In the genomic region with DNA sequence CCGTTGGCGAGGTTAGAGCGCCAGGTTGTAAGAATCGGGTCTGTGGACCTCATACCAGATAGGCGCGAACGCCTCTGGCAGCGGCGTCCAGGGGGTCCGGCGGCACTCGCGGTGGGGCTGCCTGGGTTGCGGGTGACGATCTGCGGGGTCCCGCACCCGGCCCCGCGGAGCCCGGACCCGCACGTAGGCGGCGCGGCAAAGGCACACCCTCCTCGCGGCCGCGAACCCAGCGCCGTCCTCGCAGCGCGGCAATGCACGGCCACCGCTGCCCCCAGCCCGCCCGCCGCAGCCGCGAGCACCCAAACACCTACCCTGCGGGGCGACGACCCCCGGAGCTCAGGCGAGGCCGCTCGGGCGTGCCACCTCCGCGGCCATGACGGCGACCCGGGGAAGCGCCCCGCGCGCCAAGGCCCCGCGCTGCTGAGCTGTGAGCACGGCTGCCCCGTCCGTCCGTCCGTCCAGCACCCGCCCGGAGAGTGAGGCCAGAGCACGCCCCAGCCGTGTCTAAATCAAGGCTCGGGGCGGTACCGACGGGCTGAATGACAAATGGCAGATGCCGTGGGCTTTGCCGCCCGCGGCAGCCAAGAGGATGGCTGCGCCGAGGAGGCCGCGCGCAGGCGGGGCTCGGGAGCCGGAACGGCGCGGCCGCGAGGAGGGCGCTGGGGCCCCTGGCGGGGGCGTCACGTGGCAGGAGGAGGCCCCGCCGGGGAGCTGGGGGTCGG, we compare ENCODE assay signal across 8 cellular contexts. TPM values are rescaled to one million over a fixed set of nuclear protein-coding genes. Genes with fewer than 3 reads are reported as not detected.
A peak's percentile ranks its signal among the peaks of the same experiment; 100 is the strongest.
DNase-seq lines count a peak whose midpoint lies in the region; ATAC-seq and TF ChIP-seq lines count a peak whose summit lies in the region.

A gene with protein sequence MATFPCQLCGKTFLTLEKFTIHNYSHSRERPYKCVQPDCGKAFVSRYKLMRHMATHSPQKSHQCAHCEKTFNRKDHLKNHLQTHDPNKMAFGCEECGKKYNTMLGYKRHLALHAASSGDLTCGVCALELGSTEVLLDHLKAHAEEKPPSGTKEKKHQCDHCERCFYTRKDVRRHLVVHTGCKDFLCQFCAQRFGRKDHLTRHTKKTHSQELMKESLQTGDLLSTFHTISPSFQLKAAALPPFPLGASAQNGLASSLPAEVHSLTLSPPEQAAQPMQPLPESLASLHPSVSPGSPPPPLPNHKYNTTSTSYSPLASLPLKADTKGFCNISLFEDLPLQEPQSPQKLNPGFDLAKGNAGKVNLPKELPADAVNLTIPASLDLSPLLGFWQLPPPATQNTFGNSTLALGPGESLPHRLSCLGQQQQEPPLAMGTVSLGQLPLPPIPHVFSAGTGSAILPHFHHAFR (minus strand): TSS at position 481 of the 722 bp plus-strand sequence. CDS start 60,123 bp downstream, outside the sequence.

- H3K27ac ChIP-seq in CD4-positive, CD25-positive, alpha-beta regulatory T cell (ENCODE audit: insufficient read depth, low read length, poor library complexity, severe bottlenecking), result no peak within 1 kb of the TSS
- no peak within 1 kb of the TSS for H3K27ac ChIP-seq in temporal lobe (ENCODE audit: low read depth, low read length)

- no peak for TF ChIP-seq CTCF in WI38 (IDR thresholded peaks at IDR 0.05; ENCODE audit: low read depth, low read length)
- no peak for TF ChIP-seq CTCF in endothelial cell (IDR thresholded peaks at IDR 0.05; ENCODE audit: unreplicated experiment)
- no peak for TF ChIP-seq CTCF in mesothelial cell of epicardium (IDR thresholded peaks at IDR 0.05; ENCODE audit: unreplicated experiment)

- no peaks in the 10 kb centered on the region for H3K9me3 ChIP-seq in CD4-positive, CD25-positive, alpha-beta regulatory T cell (ENCODE audit: control insufficient read depth in 2 of 2, low read length in 2 of 2)

- H3K4me3 ChIP-seq in CD4-positive, CD25-positive, alpha-beta regulatory T cell (ENCODE audit: low read depth, low read length), result peak within 1 kb of the TSS; percentile 48
- H3K4me3 ChIP-seq in WI38 (ENCODE audit: low read depth, low read length), result peak within 1 kb of the TSS; percentile 64

- peaks cover 0 to 14% (median 1%) of the 10 kb centered on the region in 4 donors for H3K4me1 Mint-ChIP-seq in CD4-positive, CD25-positive, alpha-beta regulatory T cell
- H3K4me1 Mint-ChIP-seq in endothelial cell (ENCODE audit: unreplicated experiment) (peaks cover 2% of the 10 kb centered on the region), mesothelial cell of epicardium (peaks cover 9% of the 10 kb centered on the region)

- peaks cover 33% of the 10 kb centered on the region for H3K27me3 Mint-ChIP-seq in CD4-positive, CD25-positive, alpha-beta regulatory T cell
- H3K27me3 Mint-ChIP-seq in endothelial cell (ENCODE audit: unreplicated experiment) (peaks cover 9% of the 10 kb centered on the region), mesothelial cell of epicardium (ENCODE audit: low read depth) (no peaks in the 10 kb centered on the region)

- peaks cover 4% of the 10 kb centered on the region for H3K36me3 Mint-ChIP-seq in CD4-positive, CD25-positive, alpha-beta regulatory T cell
- H3K36me3 Mint-ChIP-seq in endothelial cell (ENCODE audit: low read depth, unreplicated experiment) (peaks cover 18% of the 10 kb centered on the region), mesothelial cell of epicardium (peaks cover 11% of the 10 kb centered on the region)

- ATAC-seq in CD4-positive, CD25-positive, alpha-beta regulatory T cell (ENCODE audit: low read depth in 2 of 2), result peak; percentile 43 to 55
- ATAC-seq in GM19395 (IDR thresholded peaks at IDR 0.05; ENCODE audit: unreplicated experiment), result peak; percentile 77

- peak in 2 of 3 donors; percentile 15 to 38 for DNase-seq in CD4-positive, CD25-positive, alpha-beta regulatory T cell
- peak; percentile 14 for DNase-seq in HS-27A (ENCODE audit: low read depth)
- DNase-seq in endothelial cell (ENCODE audit: low spot score), result peak; percentile 65
- peak; percentile 28 to 50 for DNase-seq in mesothelial cell of epicardium (ENCODE audit: low spot score in 2 of 2, unreplicated experiment in 2 of 2)
- DNase-seq in cortex of kidney (lab: John Stamatoyannopoulos, UW), result no peak

- no peak within 1 kb of the TSS for H3K27ac Mint-ChIP-seq in CD4-positive, CD25-positive, alpha-beta regulatory T cell
- H3K27ac Mint-ChIP-seq in endothelial cell (ENCODE audit: unreplicated experiment) (peak within 1 kb of the TSS; percentile 74), mesothelial cell of epicardium (peak within 1 kb of the TSS; percentile 83)

- H3K4me1 ChIP-seq in CD4-positive, CD25-positive, alpha-beta regulatory T cell (ENCODE audit: control insufficient read depth, insufficient read depth, low read length, poor library complexity, severe bottlenecking), result no peaks in the 10 kb centered on the region

- H3K9me3 Mint-ChIP-seq in CD4-positive, CD25-positive, alpha-beta regulatory T cell, result peaks cover 0 to 4% (median 0%) of the 10 kb centered on the region in 7 donors
- H3K9me3 Mint-ChIP-seq in endothelial cell (ENCODE audit: unreplicated experiment), result peaks cover 5% of the 10 kb centered on the region
- peaks cover 14% of the 10 kb centered on the region for H3K9me3 Mint-ChIP-seq in mesothelial cell of epicardium

- H3K27me3 ChIP-seq in CD4-positive, CD25-positive, alpha-beta regulatory T cell (ENCODE audit: control insufficient read depth, insufficient read depth, low read length), result peaks cover 10% of the 10 kb centered on the region

- H3K4me3 Mint-ChIP-seq in CD4-positive, CD25-positive, alpha-beta regulatory T cell, result peak within 1 kb of the TSS; percentile 65 to 77 (median 72)
- H3K4me3 Mint-ChIP-seq in endothelial cell (ENCODE audit: unreplicated experiment), result peak within 1 kb of the TSS; percentile 97
- peak within 1 kb of the TSS; percentile 81 for H3K4me3 Mint-ChIP-seq in mesothelial cell of epicardium

- no peaks in the 10 kb centered on the region for H3K36me3 ChIP-seq in CD4-positive, CD25-positive, alpha-beta regulatory T cell (ENCODE audit: control insufficient read depth, insufficient read depth, low read length)

RNA-seq across cellular contexts. Expression of the gene that starts here (rescaled TPM):
- total RNA-seq in CD4-positive, CD25-positive, alpha-beta regulatory T cell, result 2.8 TPM
- polyA plus RNA-seq in CD4-positive, CD25-positive, alpha-beta regulatory T cell, result 1 to 10 TPM; 1.4 to 4.7 (median 2.6) TPM
- total RNA-seq in endothelial cell (ENCODE audit: unreplicated experiment) (294 TPM), mesothelial cell of epicardium (158 to 164 TPM (median 161 TPM) in 3 replicates), temporal lobe (12.0 TPM)

Comparison
In these comparisons a context has a peak if more than half of its experiments do, and no peak if none do; other contexts are left out.
1. RNA of the gene that starts here (total RNA-seq): 294 TPM in endothelial cell (single experiment) and 158 to 164 TPM in mesothelial cell of epicardium; 12.0 TPM in temporal lobe (single experiment) and 2.8 TPM in CD4-positive, CD25-positive, alpha-beta regulatory T cell (single experiment); every median in the first group is over 10 times any median in the second.
2. H3K27ac Mint-ChIP-seq: peak in endothelial cell (single experiment) and mesothelial cell of epicardium (single experiment); none in CD4-positive, CD25-positive, alpha-beta regulatory T cell (0 of 3).
3. Peak in every context shown above with its lines, with median percentiles within 50 percentile points of each other: H3K4me3 Mint-ChIP-seq.